ENCODE assay signal across 8 cellular contexts in the genomic region with DNA sequence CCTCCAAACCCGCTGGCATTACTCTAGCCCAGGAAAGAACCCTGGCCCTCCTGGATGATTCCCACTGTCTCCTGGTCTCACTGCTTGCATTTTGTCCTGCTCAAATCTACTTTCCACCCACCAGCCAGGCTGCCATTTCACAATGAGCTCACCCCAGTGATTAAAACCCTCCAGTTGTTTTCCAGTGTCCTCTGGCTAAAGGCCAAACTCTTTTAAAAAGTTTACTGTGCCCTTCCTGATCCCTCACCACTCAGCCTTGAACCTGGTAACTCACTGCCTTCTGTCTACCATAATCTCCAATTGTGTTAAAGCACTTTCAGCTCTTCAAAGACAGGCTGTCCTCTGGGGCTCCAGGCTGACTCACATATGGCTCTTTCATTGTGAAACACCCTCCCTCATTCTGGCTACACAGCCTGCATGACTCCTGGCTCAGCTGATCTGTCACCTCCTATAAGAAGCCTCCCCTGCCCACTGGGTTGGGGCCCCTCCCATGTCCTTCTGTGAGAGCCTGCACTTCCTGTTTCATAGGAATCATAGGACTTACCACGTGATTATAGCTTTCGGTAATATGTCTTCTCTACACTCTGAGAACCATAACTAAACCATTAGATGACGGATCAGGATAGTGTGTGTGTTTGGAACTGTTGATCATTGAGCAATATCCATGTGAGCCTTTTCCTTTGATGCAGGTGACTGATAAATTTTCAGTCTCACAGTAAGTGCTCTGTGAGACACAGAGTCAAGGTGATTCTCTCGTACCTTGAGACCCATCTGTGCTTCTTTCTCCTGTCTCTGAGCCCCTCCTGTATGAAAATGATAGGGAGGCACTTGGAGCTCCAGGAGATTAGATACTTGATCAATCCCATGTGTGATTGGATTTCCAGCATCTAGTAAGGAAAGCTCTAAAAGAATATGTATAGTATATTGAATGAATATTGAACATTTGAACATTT.
A peak's percentile ranks its signal among the peaks of the same experiment; 100 is the strongest.
DNase-seq lines count a peak whose midpoint lies in the region; ATAC-seq lines count a peak whose summit lies in the region.

No MANE protein-coding gene starts in this region.

- in situ Hi-C loops in KBM-7 (cut with MboI; ENCODE audit: low pct_unique_long_range_greater_than_20kb, low sequenced_read_pairs) = no loop called here

- DNase-seq in activated effector memory CD4-positive, alpha-beta T cell treated with anti-CD3 and anti-CD28 coated beads, Interleukin-2, amount 50 U/mL, for 16 hours = peak; percentile 74
- no peak for DNase-seq in activated effector memory CD4-positive, alpha-beta T cell treated with Interleukin-2 at 50 U/mL for 16 hours
- peak; percentile 52 for DNase-seq in KBM-7
- DNase-seq in fibroblast of the conjunctiva (ENCODE audit: low read depth) = peak; percentile 89
- DNase-seq in stimulated activated CD4-positive, alpha-beta T cell treated with anti-CD3 and anti-CD28 coated beads, Interleukin-12 subunit alpha, Interleukin-12 subunit beta, amount 100 ng/mL, for 4 hours = peak; percentile 30
- DNase-seq in NCI-H1092 treated with DMSO at 0.1 percent for 48 hours (lab: John Stamatoyannopoulos, UW) = no peak
- DNase-seq in midbrain (lab: John Stamatoyannopoulos, UW) = no peak

- peak; percentile 94 to 99 for ATAC-seq in activated CD4-positive, CD25-positive, alpha-beta regulatory T cell treated with anti-CD3 and anti-CD28 coated beads, Interleukin-2, amount 50 U/mL, for 24 hours

Comparison
In these comparisons a context has a peak if more than half of its experiments do, and no peak if none do; other contexts are left out.
1. DNase-seq: peak in activated effector memory CD4-positive, alpha-beta T cell treated with anti-CD3 and anti-CD28 coated beads, Interleukin-2, amount 50 U/mL, for 16 hours (single experiment), KBM-7 (single experiment), fibroblast of the conjunctiva (single experiment) and stimulated activated CD4-positive, alpha-beta T cell treated with anti-CD3 and anti-CD28 coated beads, Interleukin-12 subunit alpha, Interleukin-12 subunit beta, amount 100 ng/mL, for 4 hours (single experiment); none in activated effector memory CD4-positive, alpha-beta T cell treated with Interleukin-2 at 50 U/mL for 16 hours (single experiment), NCI-H1092 treated with DMSO at 0.1 percent for 48 hours (single experiment) and midbrain (single experiment).